ENCODE assay signal across 8 cellular contexts in genomic region chr1:44031051-44031899, GRCh38. TPM values are rescaled to one million over a fixed set of nuclear protein-coding genes. Genes with fewer than 3 reads are reported as not detected.
DNase-seq lines count a peak whose midpoint lies in the region; ATAC-seq, FAIRE-seq and TF ChIP-seq lines count a peak whose summit lies in the region.

SLC6A9 (minus strand) TSS chr1:44031462; CDS start chr1:44024277, 7,185 bp downstream.

- no peak for FAIRE-seq in small intestine (lab: Jason Lieb, UNC)

- H3K79me2 ChIP-seq in HCT116 (ENCODE audit: insufficient read depth, low read length): no peaks in the 10 kb centered on the region

- no peak for TF ChIP-seq RAD21 in HCT116 (IDR thresholded peaks at IDR 0.05; ENCODE audit: low read depth)

- H3K4me3 ChIP-seq in HCT116 (replicated peaks in 1 of 2; ENCODE audit: low read depth in 1 of 2, low read length in 2 of 2) (peak within 1 kb of the TSS; percentile 68 to 86), astrocyte of the spinal cord (ENCODE audit: low read depth, low read length) (peak within 1 kb of the TSS; percentile 78), iPS-18c (ENCODE audit: insufficient read depth, low read depth, low read length) (peak within 1 kb of the TSS; percentile 88), small intestine (ENCODE audit: low read depth in 1 of 2, low read length in 2 of 2) (peak within 1 kb of the TSS; percentile 80 to 84)

- no peaks in the 10 kb centered on the region for H3K9me2 ChIP-seq in HCT116 (ENCODE audit: insufficient read depth)

- CTCF ChIA-PET in HCT116 (lab: Charles Lee): interaction anchor here (1.2 to 1.5 kb wide), 2 partner anchors 16 to 621 kb away, joined by 3 to 4 read pairs; no protein-coding TSS in a partner anchor

- peak within 1 kb of the TSS; percentile 86 for H3K9ac ChIP-seq in HCT116 (ENCODE audit: low read length)

- TF ChIP-seq CTCF in 22Rv1 (IDR thresholded peaks at IDR 0.05): no peak
- TF ChIP-seq CTCF in HCT116 (IDR thresholded peaks at IDR 0.05 in 2 of 3, conservative IDR thresholded peaks at IDR 0.05 in 1 of 3; ENCODE audit: borderline replicate concordance in 1 of 3, insufficient read depth in 1 of 3, low read depth in 2 of 3, low read length in 2 of 3): no peak
- TF ChIP-seq CTCF in astrocyte of the spinal cord (IDR thresholded peaks at IDR 0.05; ENCODE audit: low read depth, low read length): no peak

- in situ Hi-C loops in astrocyte of the spinal cord (cut with HindIII; ENCODE audit: low sequenced_read_pairs): no loop called here

- H3K27ac ChIP-seq in 22Rv1 (peak within 1 kb of the TSS; percentile 71), HCT116 (ENCODE audit: low read depth, low read length) (peak within 1 kb of the TSS; percentile 91), small intestine (ENCODE audit: low read depth in 1 of 2, low read length in 1 of 2) (peak within 1 kb of the TSS; percentile 85 to 92)

- TSS peak; percentile 45 for BruUV-seq in HCT116 (replicated peaks; lab: Mats Ljungman, UMichigan)

- no peak for DNase-seq in HCT116 (ENCODE audit: low read depth, low spot score)
- DNase-seq in T follicular helper cell (ENCODE audit: low read depth): peak; percentile 39
- peak; percentile 88 for DNase-seq in astrocyte of the spinal cord (ENCODE audit: low read depth, low spot score)
- peak; percentile 44 for DNase-seq in small intestine
- DNase-seq in SIG-M5 treated with dmso at 0.1 percent for 504 hours (lab: John Stamatoyannopoulos, UW; ENCODE audit: unreplicated experiment): no peak

- H3K4me1 ChIP-seq in HCT116 (ENCODE audit: control insufficient read depth in 1 of 2, insufficient read depth in 2 of 2, low read length in 2 of 2): peaks cover 36 to 51% of the 10 kb centered on the region in 2 experiments
- peaks cover 6 to 9% of the 10 kb centered on the region in 2 donors for H3K4me1 ChIP-seq in small intestine (ENCODE audit: control insufficient read depth in 2 of 2, insufficient read depth in 1 of 2, low read depth in 1 of 2, low read length in 1 of 2)

- WGBS in small intestine, 3 donors: 3 to 7% (median 4%) methylated on average over 52 to 55 of the region's 55 CpGs

- no peaks in the 10 kb centered on the region for H3K9me3 ChIP-seq in HCT116 (ENCODE audit: control insufficient read depth in 1 of 2, insufficient read depth in 1 of 2, low read depth in 1 of 2, low read length in 2 of 2)
- H3K9me3 ChIP-seq in iPS-18c (ENCODE audit: control insufficient read depth, insufficient read depth, low read length): no peaks in the 10 kb centered on the region
- no peaks in the 10 kb centered on the region for H3K9me3 ChIP-seq in small intestine (ENCODE audit: control insufficient read depth, low read depth)

- ATAC-seq in HCT116 (peak; percentile 24), GM18519 (IDR thresholded peaks at IDR 0.05; ENCODE audit: low FRiP score, unreplicated experiment) (no peak)

- peak within 1 kb of the TSS; percentile 11 for H2AFZ ChIP-seq in HCT116 (ENCODE audit: low read depth, low read length, poor library complexity, severe bottlenecking)

- H3K36me3 ChIP-seq in HCT116 (ENCODE audit: control insufficient read depth in 1 of 2, insufficient read depth in 2 of 2, low read length in 2 of 2) (no peaks in the 10 kb centered on the region), small intestine (ENCODE audit: control insufficient read depth in 2 of 2, insufficient read depth in 2 of 2, low read length in 2 of 2) (no peaks in the 10 kb centered on the region)

- POLR2A ChIA-PET in HCT116 (lab: Charles Lee): interaction anchor here (1.0 to 1.5 kb wide), 2 partner anchors 11 to 25 kb away, joined by 4 to 8 read pairs; no protein-coding TSS in a partner anchor

- H3K4me2 ChIP-seq in HCT116 (ENCODE audit: low read length): peak within 1 kb of the TSS; percentile 85

- intact Hi-C loops in HCT116 (cut with micrococcal nuclease): loop anchor here (10.0 kb wide), 1 partner anchor 806 kb away; no protein-coding TSS in a partner anchor

- no peak for TF ChIP-seq POLR2A in HCT116 (IDR thresholded peaks at IDR 0.05; ENCODE audit: borderline replicate concordance, extremely low read depth, insufficient read depth, insufficient read length)

- no peaks in the 10 kb centered on the region for H4K20me1 ChIP-seq in HCT116 (ENCODE audit: insufficient read depth)

- RAD21 ChIA-PET in HCT116 (lab: Charles Lee; ENCODE audit: low non-redundant PET in 1 of 2, low total read pairs in 2 of 2, uncharacterized antibody in 2 of 2, unreplicated experiment in 2 of 2): interaction anchor here in 1 of 2 experiments (0.7 kb wide), 1 partner anchor 15 kb away, joined by 6 read pairs; no protein-coding TSS in a partner anchor

- H3K27me3 ChIP-seq in HCT116 (ENCODE audit: insufficient read depth, low read length) (no peaks in the 10 kb centered on the region), small intestine (ENCODE audit: control insufficient read depth in 2 of 2, insufficient read depth in 2 of 2, low read length in 2 of 2) (no peaks in the 10 kb centered on the region)

TF ChIP-seq in HCT116, 20 proteins besides CTCF, POLR2A, EP300 and RAD21:
- TF ChIP-seq EZH2phosphoT487 (IDR thresholded peaks at IDR 0.05; ENCODE audit: borderline replicate concordance) (no peak), ZFX (IDR thresholded peaks at IDR 0.05) (no peak), SRF (IDR thresholded peaks at IDR 0.05; ENCODE audit: low read depth) (no peak), YY1 (IDR thresholded peaks at IDR 0.05; ENCODE audit: extremely low read depth, insufficient replicate concordance, low read depth, low read length) (no peak), POLR2AphosphoS5 (IDR thresholded peaks at IDR 0.05; ENCODE audit: low read depth, low read length) (peak; percentile 53)
- TF ChIP-seq, protein P1, sequence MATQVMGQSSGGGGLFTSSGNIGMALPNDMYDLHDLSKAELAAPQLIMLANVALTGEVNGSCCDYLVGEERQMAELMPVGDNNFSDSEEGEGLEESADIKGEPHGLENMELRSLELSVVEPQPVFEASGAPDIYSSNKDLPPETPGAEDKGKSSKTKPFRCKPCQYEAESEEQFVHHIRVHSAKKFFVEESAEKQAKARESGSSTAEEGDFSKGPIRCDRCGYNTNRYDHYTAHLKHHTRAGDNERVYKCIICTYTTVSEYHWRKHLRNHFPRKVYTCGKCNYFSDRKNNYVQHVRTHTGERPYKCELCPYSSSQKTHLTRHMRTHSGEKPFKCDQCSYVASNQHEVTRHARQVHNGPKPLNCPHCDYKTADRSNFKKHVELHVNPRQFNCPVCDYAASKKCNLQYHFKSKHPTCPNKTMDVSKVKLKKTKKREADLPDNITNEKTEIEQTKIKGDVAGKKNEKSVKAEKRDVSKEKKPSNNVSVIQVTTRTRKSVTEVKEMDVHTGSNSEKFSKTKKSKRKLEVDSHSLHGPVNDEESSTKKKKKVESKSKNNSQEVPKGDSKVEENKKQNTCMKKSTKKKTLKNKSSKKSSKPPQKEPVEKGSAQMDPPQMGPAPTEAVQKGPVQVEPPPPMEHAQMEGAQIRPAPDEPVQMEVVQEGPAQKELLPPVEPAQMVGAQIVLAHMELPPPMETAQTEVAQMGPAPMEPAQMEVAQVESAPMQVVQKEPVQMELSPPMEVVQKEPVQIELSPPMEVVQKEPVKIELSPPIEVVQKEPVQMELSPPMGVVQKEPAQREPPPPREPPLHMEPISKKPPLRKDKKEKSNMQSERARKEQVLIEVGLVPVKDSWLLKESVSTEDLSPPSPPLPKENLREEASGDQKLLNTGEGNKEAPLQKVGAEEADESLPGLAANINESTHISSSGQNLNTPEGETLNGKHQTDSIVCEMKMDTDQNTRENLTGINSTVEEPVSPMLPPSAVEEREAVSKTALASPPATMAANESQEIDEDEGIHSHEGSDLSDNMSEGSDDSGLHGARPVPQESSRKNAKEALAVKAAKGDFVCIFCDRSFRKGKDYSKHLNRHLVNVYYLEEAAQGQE (IDR thresholded peaks at IDR 0.05; ENCODE audit: low read depth): no peak
- TF ChIP-seq, protein P2, sequence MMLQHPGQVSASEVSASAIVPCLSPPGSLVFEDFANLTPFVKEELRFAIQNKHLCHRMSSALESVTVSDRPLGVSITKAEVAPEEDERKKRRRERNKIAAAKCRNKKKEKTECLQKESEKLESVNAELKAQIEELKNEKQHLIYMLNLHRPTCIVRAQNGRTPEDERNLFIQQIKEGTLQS (IDR thresholded peaks at IDR 0.05): no peak
- TF ChIP-seq, protein P3, sequence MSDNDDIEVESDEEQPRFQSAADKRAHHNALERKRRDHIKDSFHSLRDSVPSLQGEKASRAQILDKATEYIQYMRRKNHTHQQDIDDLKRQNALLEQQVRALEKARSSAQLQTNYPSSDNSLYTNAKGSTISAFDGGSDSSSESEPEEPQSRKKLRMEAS (IDR thresholded peaks at IDR 0.05): no peak
TF ChIP-seq in HCT116: peak in this region for 1.

RNA-seq across cellular contexts. Expression of gene SLC6A9, which starts in this region (rescaled TPM):
- total RNA-seq in HCT116 (2021; ENCODE audit: unreplicated experiment): 12.8 TPM
- 16.5 and 19.8 TPM in 2 replicates for polyA plus RNA-seq in HCT116 (2012)
- polyA plus RNA-seq in small intestine: 10 to 100 TPM in 1 of 3 donors, 1 to 10 TPM in 1, under 1 TPM in 1; 0.81 to 15.7 (median 1.6) TPM

Comparison
In these comparisons a context has a peak if more than half of its experiments do, and no peak if none do; other contexts are left out.
1. DNase-seq: peak in T follicular helper cell (single experiment), astrocyte of the spinal cord (single experiment) and small intestine (single experiment); none in HCT116 (single experiment) and SIG-M5 treated with dmso at 0.1 percent for 504 hours (single experiment).
2. Peak in every context shown above with its lines, with median percentiles within 50 percentile points of each other: H3K27ac ChIP-seq and H3K4me3 ChIP-seq.